ENCODE assay signal across 23 cellular contexts in genomic region chr4:117455088-117455487, GRCh38.
"Had no signal": no experiment of that assay in that cellular context is flagged by ENCODE, and none has a peak within 500 bp of the region (broad histone marks: within the 10 kb centered on the region; RNA-seq: fewer than 3 reads in every experiment).

No MANE protein-coding gene starts in this region.

- H3K36me3 ChIP-seq: prostate gland, sigmoid colon, spleen, tibial nerve, upper lobe of left lung had no signal

- H3K9me3 ChIP-seq: prostate gland, sigmoid colon, testis, upper lobe of left lung had no signal

- H3K4me3 ChIP-seq: prostate gland, sigmoid colon, skin epidermis, spleen, testis, tibial nerve, upper lobe of left lung had no signal

- DNase-seq: cortex of kidney; effector memory CD8-positive, alpha-beta T cell; hypothalamus; immature natural killer cell; islet precursor cell; mesenchymal stem cell; midbrain; naive thymus-derived CD8-positive, alpha-beta T cell; nephron progenitor cell; nucleus accumbens; right cardiac atrium; sigmoid colon; spleen; stimulated activated CD4-positive, alpha-beta T cell treated with anti-CD3 and anti-CD28 coated beads, Interleukin-4, amount 100 ng/mL, for 4 hours; stimulated activated naive CD8-positive, alpha-beta T cell treated with anti-CD3 and anti-CD28 coated beads, Interleukin-15, Interleukin-2, amounts not matched to agents 100 U/mL and 50 U/mL, for 24 hours; substantia nigra; testis; upper lobe of left lung had no signal

- H3K4me1 ChIP-seq: prostate gland, sigmoid colon, spleen, testis, tibial nerve, upper lobe of left lung had no signal

- ATAC-seq: effector memory CD8-positive, alpha-beta T cell; left lobe of liver; naive thymus-derived CD8-positive, alpha-beta T cell; right cardiac atrium; stimulated activated memory B cell treated with anti-CD40 and anti-IgM and Interleukin-4, amounts not matched to agents 10 μg/mL and 1 μg/mL and 100 μg/mL, for 72 hours; stimulated activated naive CD8-positive, alpha-beta T cell treated with anti-CD3 and anti-CD28 coated beads, Interleukin-15, Interleukin-2, amounts not matched to agents 100 U/mL and 50 U/mL, for 24 hours had no signal

- H3K27ac ChIP-seq: prostate gland, sigmoid colon, skin epidermis, spleen, testis, tibial nerve, upper lobe of left lung had no signal

- H3K27me3 ChIP-seq: sigmoid colon, spleen, testis, tibial nerve, upper lobe of left lung had no signal
